8 cellular contexts compared by ENCODE assay signal in genomic region chr11:74989269-74989655, GRCh38. TPM values are rescaled to one million over a fixed set of nuclear protein-coding genes. Genes with fewer than 3 reads are reported as not detected.
DNase-seq lines count a peak whose midpoint lies in the region; ATAC-seq, FAIRE-seq and TF ChIP-seq lines count a peak whose summit lies in the region.

No MANE protein-coding gene starts in this region.

- peak overlapping the region in 11 of 12 donors; percentile 1 to 86 (median 75) for H3K27ac ChIP-seq in heart left ventricle

- peaks cover 0 to 7% (median under 1%) of the 10 kb centered on the region in 9 donors for H3K36me3 ChIP-seq in heart left ventricle
- H3K36me3 ChIP-seq in bronchial epithelial cell (ENCODE audit: control insufficient read depth, insufficient read depth, low read length): no peaks in the 10 kb centered on the region
- no peaks in the 10 kb centered on the region for H3K36me3 ChIP-seq in mucosa of descending colon (ENCODE audit: low read depth)

- H3K4me1 ChIP-seq in heart left ventricle (peaks cover 0 to 32% (median 10%) of the 10 kb centered on the region in 12 donors), mucosa of descending colon (ENCODE audit: low read depth) (peaks cover 6% of the 10 kb centered on the region)

- H3K4me3 ChIP-seq in heart left ventricle: peak overlapping the region; percentile 41 to 95 (median 81)
- peak overlapping the region; percentile 81 for H3K4me3 ChIP-seq in LNCaP clone FGC (ENCODE audit: low read depth, low read length)
- H3K4me3 ChIP-seq in bronchial epithelial cell (ENCODE audit: low read depth, low read length): peak overlapping the region; percentile 48
- peak overlapping the region; percentile 69 for H3K4me3 ChIP-seq in mucosa of descending colon

- intact Hi-C loops in heart left ventricle (cut with DNase I): loop anchor here in 2 of 10 donors (5.0 kb wide), 2 partner anchors 37 to 42 kb away; partner anchors contain the start of genes SPCS2 (in 1 of the 2) and XRRA1 (in 1 of the 2)
- intact Hi-C loops in left cardiac atrium (cut with DNase I): no loop called here
- intact Hi-C loops in mucosa of descending colon (cut with DNase I, micrococcal nuclease): no loop called here

- no peak for TF ChIP-seq POLR2A in heart left ventricle (IDR thresholded peaks at IDR 0.05)

- no peak for FAIRE-seq in bronchial epithelial cell (lab: Jason Lieb, UNC)

- WGBS in heart left ventricle, 4 donors: 5 to 12% (median 8%) methylated on average over 8 of the region's 8 CpGs

- no peaks in the 10 kb centered on the region for H3K27me3 ChIP-seq in heart left ventricle
- no peaks in the 10 kb centered on the region for H3K27me3 ChIP-seq in bronchial epithelial cell (ENCODE audit: control insufficient read depth, insufficient read depth, low read length)

- no peak for DNase-seq in heart left ventricle
- DNase-seq in left cardiac atrium: no peak
- DNase-seq in LNCaP clone FGC (ENCODE audit: low read depth): no peak
- DNase-seq in bronchial epithelial cell (ENCODE audit: low read depth): no peak
- DNase-seq in mucosa of descending colon: peak in 1 of 3 donors; percentile 21
- no peak for DNase-seq in stimulated activated CD4-positive, alpha-beta T cell treated with anti-CD3 and anti-CD28 coated beads, Interleukin-12 subunit alpha, Interleukin-12 subunit beta, amount 100 ng/mL, for 4 hours
- DNase-seq in stimulated activated CD4-positive, alpha-beta T cell treated with anti-CD3 and anti-CD28 coated beads, Interleukin-1b, Interleukin-23, amount 100 ng/mL, for 48 hours: no peak

- TF ChIP-seq CTCF in heart left ventricle (IDR thresholded peaks at IDR 0.05) (no peak), LNCaP clone FGC (IDR thresholded peaks at IDR 0.05; ENCODE audit: control insufficient read depth, extremely low read depth, insufficient read depth) (no peak), bronchial epithelial cell (IDR thresholded peaks at IDR 0.05; ENCODE audit: insufficient read depth, low read length, severe bottlenecking) (no peak), mucosa of descending colon (IDR thresholded peaks at IDR 0.05) (no peak)

- H3K9me3 ChIP-seq in heart left ventricle: no peaks in the 10 kb centered on the region
- H3K9me3 ChIP-seq in mucosa of descending colon: no peaks in the 10 kb centered on the region

- peak in 1 of 4 donors; percentile 2 for ATAC-seq in heart left ventricle
- ATAC-seq in left cardiac atrium: no peak
- ATAC-seq in mucosa of descending colon: peak; percentile 14
- ATAC-seq in GM18517 (IDR thresholded peaks at IDR 0.05; ENCODE audit: unreplicated experiment): no peak

RNA-seq across cellular contexts. Expression of gene NEU3, which starts 0.5 kb away (rescaled TPM):
- total RNA-seq in heart left ventricle (10 to 100 TPM in 3 of 9 donors, 1 to 10 TPM in 6; 5.1 to 16.6 (median 7.7) TPM), left cardiac atrium (1 to 10 TPM; 4.8 to 6.6 TPM), bronchial epithelial cell (5.6 and 8.7 TPM in 2 replicates), mucosa of descending colon (1 to 10 TPM; 6.0 to 8.5 (median 6.7) TPM)
- 10 to 100 TPM in 1 of 2 donors, 1 to 10 TPM in 1; 6.0 to 14.1 TPM for polyA plus RNA-seq in heart left ventricle

RNA-seq across cellular contexts. Expression of gene SPCS2, which starts 40.2 kb away (rescaled TPM):
- total RNA-seq in heart left ventricle (100 to 1,000 TPM in 6 of 9 donors, 10 to 100 TPM in 3; 21.8 to 136 (median 109) TPM), left cardiac atrium (100 to 1,000 TPM; 124 to 141 TPM), bronchial epithelial cell (14.7 and 29.8 TPM in 2 replicates), mucosa of descending colon (100 to 1,000 TPM; 117 to 160 (median 119) TPM)
- polyA plus RNA-seq in heart left ventricle: 100 to 1,000 TPM; 117 to 123 TPM

RNA-seq across cellular contexts. Expression of gene XRRA1, which starts 40.4 kb away (rescaled TPM):
- total RNA-seq in heart left ventricle: 10 to 100 TPM in 8 of 9 donors, 1 to 10 TPM in 1; 5.3 to 26.6 (median 13.4) TPM
- 1 to 10 TPM; 3.9 to 9.0 TPM for polyA plus RNA-seq in heart left ventricle
- total RNA-seq in left cardiac atrium: 10 to 100 TPM in 1 of 2 donors, 1 to 10 TPM in 1; 5.3 to 13.8 TPM
- 8.1 and 10.8 TPM in 2 replicates for total RNA-seq in bronchial epithelial cell
- 10 to 100 TPM in 2 of 3 donors, 1 to 10 TPM in 1; 6.7 to 35.9 (median 29.6) TPM for total RNA-seq in mucosa of descending colon
